Comparison of ENCODE assay signal across 8 cellular contexts in genomic region chr6:12483712-12484111, GRCh38.
DNase-seq lines count a peak whose midpoint lies in the region; ATAC-seq and TF ChIP-seq lines count a peak whose summit lies in the region.

No MANE protein-coding gene starts in this region.

- no peak for TF ChIP-seq EP300 in stomach (IDR thresholded peaks at IDR 0.05)

- no peaks in the 10 kb centered on the region for H3K9me3 ChIP-seq in OCI-LY1 (ENCODE audit: low read length)
- H3K9me3 ChIP-seq in stomach, result no peaks in the 10 kb centered on the region
- H3K9me3 ChIP-seq in mucosa of descending colon, result no peaks in the 10 kb centered on the region

- no peak for TF ChIP-seq POLR2A in stomach (IDR thresholded peaks at IDR 0.05)

- H3K4me1 ChIP-seq in OCI-LY1 (ENCODE audit: insufficient read depth, low read length, severe bottlenecking), result peaks cover 23% of the 10 kb centered on the region
- peaks cover 0 to 8% (median 0%) of the 10 kb centered on the region in 4 donors for H3K4me1 ChIP-seq in stomach
- H3K4me1 ChIP-seq in mucosa of descending colon (ENCODE audit: low read depth), result no peaks in the 10 kb centered on the region

- ATAC-seq in GM18508 (IDR thresholded peaks at IDR 0.05; ENCODE audit: insufficient read depth, unreplicated experiment), result peak; percentile 66
- ATAC-seq in mucosa of descending colon, result no peak

- peak overlapping the region; percentile 64 for H3K9ac ChIP-seq in OCI-LY1 (ENCODE audit: low read length)

- no peaks in the 10 kb centered on the region for H3K27me3 ChIP-seq in OCI-LY1 (ENCODE audit: insufficient read depth, low read length)
- no peaks in the 10 kb centered on the region for H3K27me3 ChIP-seq in stomach

- peak overlapping the region; percentile 96 for H2AFZ ChIP-seq in OCI-LY1 (ENCODE audit: low read length)

- H3F3A ChIP-seq in OCI-LY1 (ENCODE audit: insufficient read depth, low read length), result no peaks in the 10 kb centered on the region

- no peak overlapping the region for H3K4me3 ChIP-seq in HFF-Myc (replicated peaks; ENCODE audit: low read depth, low read length)
- peak overlapping the region; percentile 50 for H3K4me3 ChIP-seq in OCI-LY1 (ENCODE audit: low read depth, low read length, poor library complexity, severe bottlenecking)
- H3K4me3 ChIP-seq in foreskin fibroblast (ENCODE audit: low read depth in 1 of 2, low read length in 2 of 2), result peak overlapping the region in 1 of 2 donors; percentile 23
- H3K4me3 ChIP-seq in stomach, result no peak overlapping the region
- H3K4me3 ChIP-seq in mucosa of descending colon, result no peak overlapping the region

- DNase-seq in HFF-Myc (ENCODE audit: extremely low read depth, low read depth) (peak; percentile 73), foreskin fibroblast (peak; percentile 90 to 94), NCI-H2029 (lab: John Stamatoyannopoulos, UW) (no peak), stomach (no peak), ecto neural progenitor cell (ENCODE audit: low spot score) (no peak), mucosa of descending colon (no peak)

- intact Hi-C loops in stomach (cut with DNase I; ENCODE audit: low total_unique reads), result no loop called here
- intact Hi-C loops in mucosa of descending colon (cut with DNase I, micrococcal nuclease), result no loop called here

- no peak for TF ChIP-seq CTCF in HFF-Myc (IDR thresholded peaks at IDR 0.05; ENCODE audit: low read depth, low read length, missing control alignments)
- TF ChIP-seq CTCF in OCI-LY1 (IDR thresholded peaks at IDR 0.05; ENCODE audit: low read length), result no peak
- TF ChIP-seq CTCF in foreskin fibroblast (IDR thresholded peaks at IDR 0.05; ENCODE audit: low read depth, low read length), result no peak
- TF ChIP-seq CTCF in stomach (IDR thresholded peaks at IDR 0.05), result no peak
- no peak for TF ChIP-seq CTCF in mucosa of descending colon (IDR thresholded peaks at IDR 0.05)

- peak overlapping the region; percentile 52 for H3K27ac ChIP-seq in OCI-LY1 (ENCODE audit: low read depth, low read length, poor library complexity, severe bottlenecking)
- H3K27ac ChIP-seq in stomach, result peak overlapping the region in 2 of 5 donors; percentile 10 to 22

- WGBS in stomach, 5 donors, result 23 to 44% (median 31%) methylated on average over 5 of the region's 5 CpGs

- H3K4me2 ChIP-seq in OCI-LY1 (ENCODE audit: low read length), result peak overlapping the region; percentile 76

- H3K9me2 ChIP-seq in OCI-LY1 (ENCODE audit: low read depth, low read length), result no peaks in the 10 kb centered on the region

- H4K20me1 ChIP-seq in OCI-LY1 (ENCODE audit: insufficient read depth, low read length), result no peaks in the 10 kb centered on the region

- H3K79me2 ChIP-seq in OCI-LY1 (ENCODE audit: insufficient read depth, low read length), result no peaks in the 10 kb centered on the region

- H3K36me3 ChIP-seq in OCI-LY1 (ENCODE audit: insufficient read depth, low read length), result no peaks in the 10 kb centered on the region
- no peaks in the 10 kb centered on the region for H3K36me3 ChIP-seq in stomach
- H3K36me3 ChIP-seq in mucosa of descending colon (ENCODE audit: low read depth), result no peaks in the 10 kb centered on the region

Comparison
In these comparisons a context has a peak if more than half of its experiments do, and no peak if none do; other contexts are left out.
1. DNase-seq: peak in HFF-Myc (single experiment) and foreskin fibroblast (2 of 2); none in NCI-H2029 (single experiment), stomach (single experiment), ecto neural progenitor cell (single experiment) and mucosa of descending colon (0 of 3).